ENCODE assay signal across 2 cellular contexts in the genomic region with DNA sequence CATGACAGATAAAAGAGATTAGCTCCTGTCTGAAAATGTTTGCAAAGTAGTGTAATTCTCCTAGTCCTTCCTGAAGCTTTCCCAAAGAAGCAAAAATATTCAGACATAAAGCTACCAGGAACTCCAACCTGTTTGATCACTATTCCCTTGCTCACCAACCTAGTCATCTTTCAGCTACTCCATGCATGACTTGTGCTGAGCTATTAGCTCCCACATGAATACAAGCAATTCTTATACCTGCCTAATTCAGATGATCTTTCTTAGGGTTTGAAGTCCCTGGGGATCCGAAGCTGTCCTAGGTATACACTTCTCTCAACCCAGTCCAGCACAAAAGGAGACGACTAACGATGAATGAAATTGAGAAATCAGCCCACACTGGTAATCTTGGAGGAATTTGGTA.
TF ChIP-seq lines count a peak whose summit lies in the region.

No MANE protein-coding gene starts in this region.

TF ChIP-seq in GM23338, 12 proteins besides CTCF, POLR2A, EP300 and RAD21:
- TF ChIP-seq JUNB (IDR thresholded peaks at IDR 0.05; ENCODE audit: unreplicated experiment) (no peak), CREB1 (CRISPR knock-in tag; IDR thresholded peaks at IDR 0.05; ENCODE audit: low read depth) (no peak)
- TF ChIP-seq, protein P1, sequence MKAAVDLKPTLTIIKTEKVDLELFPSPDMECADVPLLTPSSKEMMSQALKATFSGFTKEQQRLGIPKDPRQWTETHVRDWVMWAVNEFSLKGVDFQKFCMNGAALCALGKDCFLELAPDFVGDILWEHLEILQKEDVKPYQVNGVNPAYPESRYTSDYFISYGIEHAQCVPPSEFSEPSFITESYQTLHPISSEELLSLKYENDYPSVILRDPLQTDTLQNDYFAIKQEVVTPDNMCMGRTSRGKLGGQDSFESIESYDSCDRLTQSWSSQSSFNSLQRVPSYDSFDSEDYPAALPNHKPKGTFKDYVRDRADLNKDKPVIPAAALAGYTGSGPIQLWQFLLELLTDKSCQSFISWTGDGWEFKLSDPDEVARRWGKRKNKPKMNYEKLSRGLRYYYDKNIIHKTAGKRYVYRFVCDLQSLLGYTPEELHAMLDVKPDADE (IDR thresholded peaks at IDR 0.05) = no peak

TF ChIP-seq in endothelial cell of umbilical vein, 7 proteins besides CTCF, POLR2A, EP300 and RAD21:
- TF ChIP-seq MAX (IDR thresholded peaks at IDR 0.05; ENCODE audit: insufficient read depth, insufficient read length) = no peak
- TF ChIP-seq POLR2AphosphoS5 (IDR thresholded peaks at IDR 0.05; ENCODE audit: insufficient read depth, low read depth, low read length) = no peak
- no peak for TF ChIP-seq FOS (IDR thresholded peaks at IDR 0.05; ENCODE audit: borderline replicate concordance, insufficient read depth, low read length)
- TF ChIP-seq GATA2 (IDR thresholded peaks at IDR 0.05; ENCODE audit: insufficient read depth, insufficient read length, low read depth, low read length) = no peak
- no peak for TF ChIP-seq EZH2 (IDR thresholded peaks at IDR 0.05; ENCODE audit: borderline replicate concordance, low read depth, low read length, severe bottlenecking)
- no peak for TF ChIP-seq JUN (IDR thresholded peaks at IDR 0.05; ENCODE audit: borderline replicate concordance, insufficient read depth, insufficient read length, low read depth)
- TF ChIP-seq MYC (IDR thresholded peaks at IDR 0.05; ENCODE audit: low read depth, low read length) = no peak
